In genomic region chr17:39014795-39015545, GRCh38 we compare ENCODE assay signal across 13 cellular contexts. TPM values are rescaled to one million over a fixed set of nuclear protein-coding genes. Genes with fewer than 3 reads are reported as not detected.
DNase-seq lines count a peak whose midpoint lies in the region; ATAC-seq and TF ChIP-seq lines count a peak whose summit lies in the region.
"Had no signal": no experiment of that assay in that cellular context is flagged by ENCODE, and none has a peak within 500 bp of the region (broad histone marks: within the 10 kb centered on the region; RNA-seq: fewer than 3 reads in every experiment).

No MANE protein-coding gene starts in this region.

- H3K27ac ChIP-seq in lung (ENCODE audit: low read depth in 1 of 2, low read length in 1 of 2) (peak overlapping the region; percentile 35 to 52), vagina (peak overlapping the region; percentile 52)

- WGBS in lung, 2 donors: 80 to 81% methylated on average over 13 of the region's 13 CpGs

- H3K36me3 ChIP-seq in lung (ENCODE audit: control insufficient read depth in 2 of 2, insufficient read depth in 2 of 2, low read length in 2 of 2): no peaks in the 10 kb centered on the region
- H3K36me3 ChIP-seq in vagina: no peaks in the 10 kb centered on the region

- no peak for TF ChIP-seq CTCF in lung (IDR thresholded peaks at IDR 0.05; ENCODE audit: control extremely low read depth, extremely low read depth)
- no peak for TF ChIP-seq CTCF in vagina (IDR thresholded peaks at IDR 0.05)

- no peaks in the 10 kb centered on the region for H3K27me3 ChIP-seq in lung (ENCODE audit: control insufficient read depth, insufficient read depth)
- no peaks in the 10 kb centered on the region for H3K27me3 ChIP-seq in vagina
- H3K27me3 ChIP-seq: body of pancreas had no signal

- no peaks in the 10 kb centered on the region for H3K4me1 ChIP-seq in lung (ENCODE audit: control insufficient read depth in 2 of 2, insufficient read depth in 2 of 2, low read length in 2 of 2)
- peaks cover 25% of the 10 kb centered on the region for H3K4me1 ChIP-seq in vagina
- H3K4me1 ChIP-seq: body of pancreas had no signal

- H3K9me3 ChIP-seq in lung (ENCODE audit: control insufficient read depth in 2 of 2, insufficient read depth in 1 of 2, low read length in 1 of 2): no peaks in the 10 kb centered on the region
- no peaks in the 10 kb centered on the region for H3K9me3 ChIP-seq in vagina
- H3K9me3 ChIP-seq: body of pancreas had no signal

- DNase-seq in Right ventricle myocardium inferior (ENCODE audit: missing footprints) (no peak), cardiac septum (ENCODE audit: low spot score) (no peak), amniotic epithelial cell (ENCODE audit: low read depth) (peak; percentile 18), lung (ENCODE audit: low spot score) (no peak), vagina (ENCODE audit: extremely low spot score in 2 of 2) (no peak), GM19238 (ENCODE audit: insufficient read length, low spot score) (no peak), NCI-H1436 (lab: John Stamatoyannopoulos, UW) (no peak), activated gamma-delta T cell treated with Interleukin-2 at 50 U/mL for 16 hours (no peak)
- DNase-seq: activated T-cell treated with anti-CD3 and anti-CD28 coated beads, Interleukin-2, amount 50 U/mL, for 4 hours; KG1; NCI-H2107 had no signal

- peak; percentile 36 for ATAC-seq in Right ventricle myocardium inferior
- ATAC-seq in lung (ENCODE audit: insufficient read depth, low FRiP score): no peak
- ATAC-seq: activated T-cell treated with anti-CD3 and anti-CD28 coated beads, Interleukin-2, amount 50 U/mL, for 4 hours; body of pancreas had no signal

- intact Hi-C loops in Right ventricle myocardium inferior (cut with DNase I) (no loop called here), cardiac septum (cut with DNase I) (no loop called here), vagina (cut with DNase I) (no loop called here)

- TF ChIP-seq POLR2A in vagina (IDR thresholded peaks at IDR 0.05): no peak

- H3K4me3 ChIP-seq in lung: no peak overlapping the region
- no peak overlapping the region for H3K4me3 ChIP-seq in vagina
- H3K4me3 ChIP-seq: body of pancreas had no signal

RNA-seq across cellular contexts. Expression of gene FBXO47, which starts 47.8 kb away (rescaled TPM):
- not detected for total RNA-seq in Right ventricle myocardium inferior
- not detected for total RNA-seq in cardiac septum
- total RNA-seq in lung: not detected
- polyA plus RNA-seq in lung: not detected
- total RNA-seq in vagina: not detected
- total RNA-seq: body of pancreas, ureter had no signal
